ENCODE assay signal across 25 cellular contexts in the genomic region with DNA sequence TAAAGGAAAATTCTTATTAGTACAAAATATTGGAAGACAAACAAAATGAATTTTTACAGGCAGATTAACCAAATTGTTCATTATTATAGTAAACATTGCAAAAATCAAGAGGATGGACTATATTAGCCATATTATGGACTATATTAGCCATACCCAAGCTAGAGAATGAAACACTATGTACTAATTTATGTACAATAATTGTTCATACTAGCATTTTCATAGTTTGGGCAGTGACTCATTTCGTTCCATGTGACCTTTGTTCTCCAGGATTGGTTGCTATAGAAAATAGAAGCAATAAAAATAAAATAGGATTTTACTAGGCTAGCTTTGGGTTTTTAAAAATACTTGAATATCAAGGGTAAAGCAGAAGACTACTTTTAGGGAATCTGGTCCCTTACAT.
DNase-seq lines count a peak whose midpoint lies in the region; ATAC-seq, FAIRE-seq and TF ChIP-seq lines count a peak whose summit lies in the region.
"Had no signal": no experiment of that assay in that cellular context is flagged by ENCODE, and none has a peak within 500 bp of the region (broad histone marks: within the 10 kb centered on the region; RNA-seq: fewer than 3 reads in every experiment).

No MANE protein-coding gene starts in this region.

- no peak for FAIRE-seq in GM12892 (lab: Jason Lieb, UNC)
- FAIRE-seq: keratinocyte had no signal

- TF ChIP-seq POLR2A in GM12892 (IDR thresholded peaks at IDR 0.05; ENCODE audit: low read depth, low read length) = no peak

- H3K4me3 ChIP-seq in choroid plexus epithelial cell (ENCODE audit: low read depth, low read length) = no peak overlapping the region
- H3K4me3 ChIP-seq: dorsolateral prefrontal cortex, ovary, Peyer's patch, tibial artery had no signal

- ATAC-seq in GM18520 (IDR thresholded peaks at IDR 0.05; ENCODE audit: unreplicated experiment) = peak; percentile 65
- ATAC-seq in GM19351 (IDR thresholded peaks at IDR 0.05; ENCODE audit: unreplicated experiment) = peak; percentile 73
- ATAC-seq in HG03354 (IDR thresholded peaks at IDR 0.05; ENCODE audit: poor library complexity, severe bottlenecking, unreplicated experiment) = peak; percentile 64
- ATAC-seq: HCT116, natural killer cell, right cardiac atrium had no signal

- TF ChIP-seq CTCF in choroid plexus epithelial cell (conservative IDR thresholded peaks at IDR 0.05; ENCODE audit: low read depth, low read length) (no peak), GM20000 (IDR thresholded peaks at IDR 0.05; ENCODE audit: extremely low read depth, missing control alignments) (no peak)

- DNase-seq in choroid plexus epithelial cell (ENCODE audit: low read depth) (peak; percentile 26), GM20000 (ENCODE audit: low spot score) (no peak), DMS153 (lab: John Stamatoyannopoulos, UW) (no peak), GM12892 (ENCODE audit: insufficient read length) (no peak)
- no peak for DNase-seq in effector CD8-positive, alpha-beta T cell (lab: John Stamatoyannopoulos, UW)
- DNase-seq: activated CD4-positive, alpha-beta T cell treated with anti-CD3 and anti-CD28 coated beads, Interleukin-2, amount 10 ng/mL, durations not matched to agents 24 days and 14 days; CD4-positive, CD25-positive, alpha-beta regulatory T cell; dorsolateral prefrontal cortex; Karpas-422; midbrain; natural killer cell; NCI-H1048; NCI-H1694 treated with DMSO at 0.1 percent for 48 hours; NCI-H526; ovary; Peyer's patch; right cardiac atrium; stimulated activated CD4-positive, alpha-beta T cell treated with anti-CD3 and anti-CD28 coated beads, Interleukin-4, amount 100 ng/mL, for 4 hours; stimulated activated naive CD4-positive, alpha-beta T cell treated with Interleukin-2 at 50 U/mL for 16 hours; tibial artery had no signal
